Comparison of ENCODE assay signal across 9 cellular contexts in genomic region chr9:21030389-21031035, GRCh38. TPM values are rescaled to one million over a fixed set of nuclear protein-coding genes. Genes with fewer than 3 reads are reported as not detected.
DNase-seq lines count a peak whose midpoint lies in the region; ATAC-seq and TF ChIP-seq lines count a peak whose summit lies in the region.
"Had no signal": no experiment of that assay in that cellular context is flagged by ENCODE, and none has a peak within 500 bp of the region (broad histone marks: within the 10 kb centered on the region; RNA-seq: fewer than 3 reads in every experiment).

No MANE protein-coding gene starts in this region.

- peaks cover 20 to 25% of the 10 kb centered on the region in 2 donors for H3K36me3 Mint-ChIP-seq in CD4-positive, alpha-beta memory T cell
- H3K36me3 Mint-ChIP-seq in nephron progenitor cell (ENCODE audit: low read depth) (no peaks in the 10 kb centered on the region), progenitor cell of endocrine pancreas (ENCODE audit: insufficient read depth) (no peaks in the 10 kb centered on the region)

- peaks cover 11% of the 10 kb centered on the region for H3K36me3 ChIP-seq in CD4-positive, alpha-beta memory T cell (ENCODE audit: insufficient read depth, low read length)

- peaks cover 51% of the 10 kb centered on the region for H3K4me1 ChIP-seq in CD4-positive, alpha-beta memory T cell (ENCODE audit: insufficient read depth, low read length)

- DNase-seq in CD4-positive, alpha-beta memory T cell = peak; percentile 30 to 45 (median 39)
- DNase-seq in UCSD-AML1 (lab: John Stamatoyannopoulos, UW; ENCODE audit: unreplicated experiment) = peak; percentile 40
- peak; percentile 65 for DNase-seq in fibroblast of villous mesenchyme (ENCODE audit: low read depth)
- peak; percentile 7 for DNase-seq in retina
- DNase-seq in nephron progenitor cell = no peak
- DNase-seq in progenitor cell of endocrine pancreas (ENCODE audit: low spot score, unreplicated experiment) = no peak

- no peak for TF ChIP-seq CTCF in fibroblast of villous mesenchyme (IDR thresholded peaks at IDR 0.05; ENCODE audit: insufficient read depth, low read depth, low read length)
- no peak for TF ChIP-seq CTCF in nephron progenitor cell (IDR thresholded peaks at IDR 0.05)
- TF ChIP-seq CTCF in progenitor cell of endocrine pancreas (IDR thresholded peaks at IDR 0.05; ENCODE audit: unreplicated experiment) = no peak

- POLR2A ChIA-PET in CD4-positive, alpha-beta memory T cell (lab: Charles Lee; ENCODE audit: partially characterized antibody) = interaction anchor here (0.7 to 2.9 kb wide), 18 partner anchors 9 to 1032 kb away, joined by 3 to 22 read pairs (median 5); partner anchors contain the start of genes FOCAD and MLLT3

- H3K4me3 Mint-ChIP-seq in CD4-positive, alpha-beta memory T cell = no peak overlapping the region
- H3K4me3 Mint-ChIP-seq in nephron progenitor cell (no peak overlapping the region), progenitor cell of endocrine pancreas (ENCODE audit: low read depth) (no peak overlapping the region)

- peaks cover 28 to 40% (median 32%) of the 10 kb centered on the region in 4 donors for H3K4me1 Mint-ChIP-seq in CD4-positive, alpha-beta memory T cell
- H3K4me1 Mint-ChIP-seq in nephron progenitor cell (no peaks in the 10 kb centered on the region), progenitor cell of endocrine pancreas (ENCODE audit: low read depth) (no peaks in the 10 kb centered on the region)

- no peaks in the 10 kb centered on the region for H3K27me3 ChIP-seq in CD4-positive, alpha-beta memory T cell (ENCODE audit: insufficient read depth, low read length)

- no peaks in the 10 kb centered on the region for H3K9me3 Mint-ChIP-seq in CD4-positive, alpha-beta memory T cell
- H3K9me3 Mint-ChIP-seq in nephron progenitor cell = no peaks in the 10 kb centered on the region
- H3K9me3 Mint-ChIP-seq in progenitor cell of endocrine pancreas (ENCODE audit: low read depth) = no peaks in the 10 kb centered on the region

- peak; percentile 72 for ATAC-seq in GM19035 (IDR thresholded peaks at IDR 0.05; ENCODE audit: unreplicated experiment)
- peak; percentile 79 for ATAC-seq in HG03135 (IDR thresholded peaks at IDR 0.05; ENCODE audit: unreplicated experiment)

- peak overlapping the region; percentile 64 for H3K27ac ChIP-seq in CD4-positive, alpha-beta memory T cell (ENCODE audit: low read depth, low read length)

- intact Hi-C loops in CD4-positive, alpha-beta memory T cell (cut with micrococcal nuclease) = loop anchor here (1.0 to 10.0 kb wide), 6 partner anchors 29 to 1626 kb away; partner anchors contain the start of genes ACER2 and MLLT3

- no peaks in the 10 kb centered on the region for H3K9me3 ChIP-seq in CD4-positive, alpha-beta memory T cell (ENCODE audit: control insufficient read depth in 1 of 2, low read length in 2 of 2)

- H3K27ac Mint-ChIP-seq in CD4-positive, alpha-beta memory T cell = no peak overlapping the region
- H3K27ac Mint-ChIP-seq in nephron progenitor cell = no peak overlapping the region
- H3K27ac Mint-ChIP-seq in progenitor cell of endocrine pancreas = no peak overlapping the region

- no peaks in the 10 kb centered on the region for H3K27me3 Mint-ChIP-seq in CD4-positive, alpha-beta memory T cell
- peaks cover 7% of the 10 kb centered on the region for H3K27me3 Mint-ChIP-seq in nephron progenitor cell (ENCODE audit: low read depth, poor library complexity)
- H3K27me3 Mint-ChIP-seq in progenitor cell of endocrine pancreas = peaks cover 22% of the 10 kb centered on the region

- H3K4me3 ChIP-seq in CD4-positive, alpha-beta memory T cell (ENCODE audit: low read length in 2 of 2) = peak overlapping the region; percentile 74 to 85
- H3K4me3 ChIP-seq in fibroblast of villous mesenchyme (ENCODE audit: low read depth, low read length) = peak overlapping the region; percentile 65

- CTCF ChIA-PET in CD4-positive, alpha-beta memory T cell (lab: Charles Lee; ENCODE audit: partially characterized antibody) = interaction anchor here (0.7 to 2.4 kb wide), 6 partner anchors 29 to 406 kb away, joined by 3 to 6 read pairs (median 4); no protein-coding TSS in a partner anchor

RNA-seq across cellular contexts. Expression of gene HACD4, which starts 0.9 kb away (rescaled TPM):
- total RNA-seq in CD4-positive, alpha-beta memory T cell = 10 to 100 TPM; 16.0 to 18.3 TPM
- 1 to 10 TPM; 5.3 to 7.9 TPM for polyA plus RNA-seq in CD4-positive, alpha-beta memory T cell
- 10.0 and 22.0 TPM in 2 replicates for total RNA-seq in fibroblast of villous mesenchyme
- 0.72 and 0.80 TPM in 2 replicates for total RNA-seq in progenitor cell of endocrine pancreas

RNA-seq across cellular contexts. Expression of gene IFNB1, which starts 47.2 kb away (rescaled TPM):
- total RNA-seq in CD4-positive, alpha-beta memory T cell = not detected
- polyA plus RNA-seq in CD4-positive, alpha-beta memory T cell = under 1 TPM in 1 of 2 donors, not detected in 1; 0.40 TPM
- total RNA-seq in fibroblast of villous mesenchyme = not detected in 2 replicates
- total RNA-seq in progenitor cell of endocrine pancreas = not detected in 2 replicates
- total RNA-seq: SK-MEL-5 had no signal

Comparison
In these comparisons a context has a peak if more than half of its experiments do, and no peak if none do; other contexts are left out.
1. DNase-seq: peak in CD4-positive, alpha-beta memory T cell (5 of 5), UCSD-AML1 (single experiment), fibroblast of villous mesenchyme (single experiment) and retina (single experiment); none in nephron progenitor cell (single experiment) and progenitor cell of endocrine pancreas (single experiment).